19 cellular contexts compared by ENCODE assay signal in genomic region chr2:207227749-207228145, GRCh38.
DNase-seq lines count a peak whose midpoint lies in the region; ATAC-seq and TF ChIP-seq lines count a peak whose summit lies in the region.
"Had no signal": no experiment of that assay in that cellular context is flagged by ENCODE, and none has a peak within 500 bp of the region (broad histone marks: within the 10 kb centered on the region; RNA-seq: fewer than 3 reads in every experiment).

No MANE protein-coding gene starts in this region.

- peaks cover 0 to 2% (median 0%) of the 10 kb centered on the region in 8 donors for H3K9me3 Mint-ChIP-seq in CD4-positive, alpha-beta memory T cell
- no peaks in the 10 kb centered on the region for H3K9me3 Mint-ChIP-seq in natural killer cell treated with Interleukin-12 subunit alpha and Interleukin-12 subunit beta and Interleukin-15 and Interleukin-18, amount 100 ng/mL, for 72 hours
- H3K9me3 Mint-ChIP-seq: H9; T-helper 1 cell treated with Interleukin-12 subunit alpha and Interleukin-12 subunit beta and Interleukin-4 antibody, amounts not matched to agents 30 μg/mL and 1 μg/mL, for 36 hours had no signal

- H3K4me1 ChIP-seq in left ventricle myocardium inferior (peaks cover 59% of the 10 kb centered on the region), heart left ventricle (peaks cover 0 to 59% (median 27%) of the 10 kb centered on the region in 12 donors), rectal smooth muscle tissue (ENCODE audit: control insufficient read depth, insufficient read depth, low read length) (peaks cover 16% of the 10 kb centered on the region)
- no peaks in the 10 kb centered on the region for H3K4me1 ChIP-seq in CD4-positive, alpha-beta memory T cell (ENCODE audit: insufficient read depth, low read length)
- H3K4me1 ChIP-seq: BLaER1 had no signal

- H3K9ac ChIP-seq in rectal smooth muscle tissue (ENCODE audit: low read length): no peak overlapping the region
- H3K9ac ChIP-seq: BLaER1 had no signal

- POLR2A ChIA-PET in CD4-positive, alpha-beta memory T cell (lab: Charles Lee; ENCODE audit: partially characterized antibody): interaction anchor here (1.4 kb wide), 1 partner anchor 13 kb away, joined by 3 read pairs; no protein-coding TSS in a partner anchor

- H3K36me3 Mint-ChIP-seq in CD4-positive, alpha-beta memory T cell: no peaks in the 10 kb centered on the region
- peaks cover 6% of the 10 kb centered on the region for H3K36me3 Mint-ChIP-seq in natural killer cell treated with Interleukin-12 subunit alpha and Interleukin-12 subunit beta and Interleukin-15 and Interleukin-18, amount 100 ng/mL, for 72 hours
- H3K36me3 Mint-ChIP-seq: activated naive CD8-positive, alpha-beta T cell had no signal

- intact Hi-C loops in left ventricle myocardium inferior (cut with micrococcal nuclease): no loop called here
- intact Hi-C loops in heart left ventricle (cut with DNase I): loop anchor here in 4 of 10 donors (2.0 to 10.0 kb wide), 4 partner anchors 60 to 247 kb away; partner anchors contain the start of gene KLF7 (in 2 of the 4)
- intact Hi-C loops in CD4-positive, alpha-beta memory T cell (cut with micrococcal nuclease): no loop called here

- no peak for DNase-seq in left ventricle myocardium inferior
- no peak for DNase-seq in heart left ventricle
- DNase-seq in SHP77 (lab: John Stamatoyannopoulos, UW): no peak
- no peak for DNase-seq in germinal center (ENCODE audit: low spot score)
- no peak for DNase-seq in CD4-positive, alpha-beta memory T cell
- no peak for DNase-seq in natural killer cell treated with Interleukin-12 subunit alpha and Interleukin-12 subunit beta and Interleukin-15 and Interleukin-18, amount 100 ng/mL, for 72 hours (ENCODE audit: low spot score)
- DNase-seq: esophagus squamous epithelium; Karpas-422; NCI-H1048; SIG-M5; stimulated activated CD4-positive, alpha-beta T cell treated with anti-CD3 and anti-CD28 coated beads, Interleukin-2, amount 100 ng/mL, for 24 hours; stomach had no signal

- H3K27me3 ChIP-seq in left ventricle myocardium inferior (ENCODE audit: low read depth): no peaks in the 10 kb centered on the region
- H3K27me3 ChIP-seq in heart left ventricle: no peaks in the 10 kb centered on the region
- no peaks in the 10 kb centered on the region for H3K27me3 ChIP-seq in layer of hippocampus (ENCODE audit: control insufficient read depth, insufficient read depth, low read length)
- no peaks in the 10 kb centered on the region for H3K27me3 ChIP-seq in rectal smooth muscle tissue (ENCODE audit: control insufficient read depth, insufficient read depth, low read length)
- no peaks in the 10 kb centered on the region for H3K27me3 ChIP-seq in CD4-positive, alpha-beta memory T cell (ENCODE audit: insufficient read depth, low read length)
- H3K27me3 ChIP-seq: BLaER1, esophagus squamous epithelium, stomach had no signal

- peak overlapping the region; percentile 38 for H3K4me3 ChIP-seq in left ventricle myocardium inferior
- H3K4me3 ChIP-seq in heart left ventricle: peak overlapping the region in 2 of 12 donors; percentile 7 to 31
- peak overlapping the region; percentile 34 for H3K4me3 ChIP-seq in rectal smooth muscle tissue (ENCODE audit: low read length)
- H3K4me3 ChIP-seq in CD4-positive, alpha-beta memory T cell (ENCODE audit: low read length in 2 of 2): no peak overlapping the region
- H3K4me3 ChIP-seq: BLaER1 had no signal

- no peak overlapping the region for H3K27ac Mint-ChIP-seq in CD4-positive, alpha-beta memory T cell
- H3K27ac Mint-ChIP-seq in natural killer cell treated with Interleukin-12 subunit alpha and Interleukin-12 subunit beta and Interleukin-15 and Interleukin-18, amount 100 ng/mL, for 72 hours: peak overlapping the region in 1 of 2 donors; percentile 15
- H3K27ac Mint-ChIP-seq: activated naive CD8-positive, alpha-beta T cell; T-helper 1 cell treated with Interleukin-12 subunit alpha and Interleukin-12 subunit beta and Interleukin-4 antibody, amounts not matched to agents 30 μg/mL and 1 μg/mL, for 36 hours had no signal

- H3K4me3 Mint-ChIP-seq in CD4-positive, alpha-beta memory T cell: no peak overlapping the region
- H3K4me3 Mint-ChIP-seq in natural killer cell treated with Interleukin-12 subunit alpha and Interleukin-12 subunit beta and Interleukin-15 and Interleukin-18, amount 100 ng/mL, for 72 hours: no peak overlapping the region
- H3K4me3 Mint-ChIP-seq: activated naive CD8-positive, alpha-beta T cell; T-helper 1 cell treated with Interleukin-12 subunit alpha and Interleukin-12 subunit beta and Interleukin-4 antibody, amounts not matched to agents 30 μg/mL and 1 μg/mL, for 36 hours had no signal

- 70 to 85% (median 76%) methylated on average over 3 of the region's 3 CpGs for WGBS in heart left ventricle, 4 donors

- TF ChIP-seq CTCF in left ventricle myocardium inferior (IDR thresholded peaks at IDR 0.05; ENCODE audit: borderline replicate concordance): no peak
- no peak for TF ChIP-seq CTCF in heart left ventricle (IDR thresholded peaks at IDR 0.05)

- no peak for ATAC-seq in heart left ventricle
- no peak for ATAC-seq in natural killer cell treated with Interleukin-12 subunit alpha and Interleukin-12 subunit beta and Interleukin-15 and Interleukin-18, amount 100 ng/mL, for 72 hours

- TF ChIP-seq POLR2A in heart left ventricle (IDR thresholded peaks at IDR 0.05): no peak

- H3K27me3 Mint-ChIP-seq in CD4-positive, alpha-beta memory T cell: peaks cover 2 to 10% of the 10 kb centered on the region in 2 donors
- H3K27me3 Mint-ChIP-seq in natural killer cell treated with Interleukin-12 subunit alpha and Interleukin-12 subunit beta and Interleukin-15 and Interleukin-18, amount 100 ng/mL, for 72 hours: peaks cover 35% of the 10 kb centered on the region in 2 donors
- H3K27me3 Mint-ChIP-seq: activated naive CD8-positive, alpha-beta T cell had no signal

- H3K9me3 ChIP-seq in left ventricle myocardium inferior (replicated peaks) (no peaks in the 10 kb centered on the region), heart left ventricle (no peaks in the 10 kb centered on the region)
- no peaks in the 10 kb centered on the region for H3K9me3 ChIP-seq in CD4-positive, alpha-beta memory T cell (ENCODE audit: control insufficient read depth in 1 of 2, low read length in 2 of 2)
- H3K9me3 ChIP-seq: BLaER1, esophagus squamous epithelium, stomach had no signal

- H3K4me1 Mint-ChIP-seq in CD4-positive, alpha-beta memory T cell: peaks cover 3 to 5% (median 4%) of the 10 kb centered on the region in 4 donors
- H3K4me1 Mint-ChIP-seq in natural killer cell treated with Interleukin-12 subunit alpha and Interleukin-12 subunit beta and Interleukin-15 and Interleukin-18, amount 100 ng/mL, for 72 hours (ENCODE audit: low read depth in 2 of 2): peaks cover 28 to 34% of the 10 kb centered on the region in 2 donors

- peak overlapping the region; percentile 11 for H3K27ac ChIP-seq in left ventricle myocardium inferior (replicated peaks)
- H3K27ac ChIP-seq in heart left ventricle: peak overlapping the region in 2 of 12 donors; percentile 41 to 69
- H3K27ac ChIP-seq in layer of hippocampus (ENCODE audit: low read depth, low read length): peak overlapping the region; percentile 25
- H3K27ac ChIP-seq in rectal smooth muscle tissue (ENCODE audit: low read depth, low read length): peak overlapping the region; percentile 85
- H3K27ac ChIP-seq in CD4-positive, alpha-beta memory T cell (ENCODE audit: low read depth, low read length): no peak overlapping the region
- H3K27ac ChIP-seq: BLaER1, VCaP had no signal

- no peaks in the 10 kb centered on the region for H3K36me3 ChIP-seq in left ventricle myocardium inferior
- no peaks in the 10 kb centered on the region for H3K36me3 ChIP-seq in heart left ventricle
- no peaks in the 10 kb centered on the region for H3K36me3 ChIP-seq in rectal smooth muscle tissue (ENCODE audit: control insufficient read depth, insufficient read depth, low read length)
- no peaks in the 10 kb centered on the region for H3K36me3 ChIP-seq in CD4-positive, alpha-beta memory T cell (ENCODE audit: insufficient read depth, low read length)
- H3K36me3 ChIP-seq: BLaER1, esophagus squamous epithelium, stomach had no signal

- CTCF ChIA-PET in CD4-positive, alpha-beta memory T cell (lab: Charles Lee; ENCODE audit: partially characterized antibody): no interaction called here

Comparison
In these comparisons a context has a peak if more than half of its experiments do, and no peak if none do; other contexts are left out.
1. H3K4me3 ChIP-seq: peak in left ventricle myocardium inferior (single experiment) and rectal smooth muscle tissue (single experiment); none in CD4-positive, alpha-beta memory T cell (0 of 2).